Comparison of ENCODE assay signal across 11 cellular contexts in the genomic region with DNA sequence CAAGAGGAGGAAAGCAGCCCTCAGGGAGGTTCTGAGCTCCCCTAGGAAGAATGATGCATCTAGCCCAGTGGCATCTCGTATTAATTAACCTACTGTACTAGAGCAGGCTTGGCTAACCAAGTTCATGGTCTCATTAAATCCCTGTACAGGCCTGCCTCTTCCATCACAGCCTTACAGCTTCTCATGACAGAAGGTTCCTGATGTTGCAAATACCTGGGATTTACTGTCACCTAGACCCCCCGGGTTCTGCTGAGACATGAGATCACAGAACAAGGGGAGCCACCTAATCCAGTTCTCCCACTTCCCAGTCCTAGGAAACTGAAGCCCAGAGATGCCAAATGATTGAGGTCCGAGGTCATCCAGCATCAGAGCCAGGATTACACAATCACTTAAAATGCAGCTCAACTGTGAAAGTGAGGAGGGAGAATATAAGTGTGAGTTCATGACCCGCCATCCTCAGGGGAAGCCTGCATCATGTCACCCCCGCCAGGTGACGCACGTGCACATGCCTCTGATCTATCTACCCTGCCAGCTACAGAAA. TPM values are rescaled to one million over a fixed set of nuclear protein-coding genes. Genes with fewer than 3 reads are reported as not detected.
DNase-seq lines count a peak whose midpoint lies in the region; ATAC-seq and TF ChIP-seq lines count a peak whose summit lies in the region.
"Had no signal": no experiment of that assay in that cellular context is flagged by ENCODE, and none has a peak within 500 bp of the region (broad histone marks: within the 10 kb centered on the region; RNA-seq: fewer than 3 reads in every experiment).

No MANE protein-coding gene starts in this region.

- POLR2A ChIA-PET in activated CD4-positive, alpha-beta T cell treated with anti-CD3 and anti-CD28 coated beads, Interleukin-2, amount 10 ng/mL, durations not matched to agents 7 days and 5 days (lab: Charles Lee), result no interaction called here

- H4K20me1 ChIP-seq in GM23338 (replicated peaks; ENCODE audit: insufficient read depth), result peaks cover 59% of the 10 kb centered on the region

- H3K36me3 ChIP-seq in GM23338 (ENCODE audit: insufficient read depth) (peaks cover 85% of the 10 kb centered on the region), suprapubic skin (peaks cover 92% of the 10 kb centered on the region)

- DNase-seq in GM23338 (ENCODE audit: low spot score) (no peak), astrocyte of the hippocampus (ENCODE audit: low read depth, low spot score) (peak; percentile 69), islet precursor cell (peak; percentile 87), suprapubic skin (ENCODE audit: low spot score in 2 of 2) (no peak), HUDEP-2 (lab: John Stamatoyannopoulos, UW; ENCODE audit: unreplicated experiment in 76 of 76) (no peak), GM19238 (ENCODE audit: insufficient read length, low spot score) (no peak)
- no peak for DNase-seq in activated CD4-positive, alpha-beta T cell treated with anti-CD3 and anti-CD28 coated beads, Interleukin-2, amount 10 ng/mL, durations not matched to agents 7 days and 5 days
- DNase-seq: activated CD4-positive, alpha-beta T cell treated with anti-CD3 and anti-CD28 coated beads for 4 hours; left colon had no signal

- no peak overlapping the region for H3K4me3 Mint-ChIP-seq in GM23338
- H3K4me3 Mint-ChIP-seq in activated CD4-positive, alpha-beta T cell treated with anti-CD3 and anti-CD28 coated beads, Interleukin-2, amount 10 ng/mL, durations not matched to agents 7 days and 5 days, result no peak overlapping the region

- no peak overlapping the region for H3K4me2 ChIP-seq in GM23338

- peaks cover 43% of the 10 kb centered on the region for H3F3A ChIP-seq in GM23338 (replicated peaks; ENCODE audit: low read depth)

- H3K36me3 Mint-ChIP-seq in GM23338 (ENCODE audit: low read depth), result peaks cover 91% of the 10 kb centered on the region
- H3K36me3 Mint-ChIP-seq in activated CD4-positive, alpha-beta T cell treated with anti-CD3 and anti-CD28 coated beads, Interleukin-2, amount 10 ng/mL, durations not matched to agents 7 days and 5 days (ENCODE audit: low read depth), result peaks cover 55% of the 10 kb centered on the region

- no peaks in the 10 kb centered on the region for H3K4me1 Mint-ChIP-seq in GM23338
- no peaks in the 10 kb centered on the region for H3K4me1 Mint-ChIP-seq in activated CD4-positive, alpha-beta T cell treated with anti-CD3 and anti-CD28 coated beads, Interleukin-2, amount 10 ng/mL, durations not matched to agents 7 days and 5 days

- peaks cover 28% of the 10 kb centered on the region for H3K79me2 ChIP-seq in GM23338 (replicated peaks; ENCODE audit: insufficient read depth)

- H3K9me3 ChIP-seq in suprapubic skin, result no peaks in the 10 kb centered on the region

- ATAC-seq in GM23338 (no peak), GM21423 (IDR thresholded peaks at IDR 0.05; ENCODE audit: unreplicated experiment) (no peak)
- ATAC-seq: GM12878, left colon had no signal

- H3K9me2 ChIP-seq in GM23338 (ENCODE audit: insufficient read depth), result no peaks in the 10 kb centered on the region

- H3K27ac ChIP-seq in GM23338 (ENCODE audit: low read depth) (peak overlapping the region; percentile 76; the same call in 1 of the 2 replicates), suprapubic skin (peak overlapping the region; percentile 76)

- no peak for TF ChIP-seq EP300 in suprapubic skin (IDR thresholded peaks at IDR 0.05)

- TF ChIP-seq CTCF in GM23338 (conservative IDR thresholded peaks at IDR 0.05; ENCODE audit: low read depth in 2 of 2), result no peak
- no peak for TF ChIP-seq CTCF in suprapubic skin (IDR thresholded peaks at IDR 0.05)

- H3K27me3 ChIP-seq in GM23338 (ENCODE audit: insufficient read depth) (no peaks in the 10 kb centered on the region), suprapubic skin (no peaks in the 10 kb centered on the region)

- no peak overlapping the region for H3K27ac Mint-ChIP-seq in GM23338
- H3K27ac Mint-ChIP-seq in activated CD4-positive, alpha-beta T cell treated with anti-CD3 and anti-CD28 coated beads, Interleukin-2, amount 10 ng/mL, durations not matched to agents 7 days and 5 days, result no peak overlapping the region

- H3K27me3 Mint-ChIP-seq in GM23338 (ENCODE audit: insufficient read depth, low read depth, poor library complexity), result peaks cover 2% of the 10 kb centered on the region
- H3K27me3 Mint-ChIP-seq in activated CD4-positive, alpha-beta T cell treated with anti-CD3 and anti-CD28 coated beads, Interleukin-2, amount 10 ng/mL, durations not matched to agents 7 days and 5 days, result no peaks in the 10 kb centered on the region

- no peak overlapping the region for H2AFZ ChIP-seq in GM23338

- no peak for TF ChIP-seq POLR2A in suprapubic skin (IDR thresholded peaks at IDR 0.05)

- CTCF ChIA-PET in activated CD4-positive, alpha-beta T cell treated with anti-CD3 and anti-CD28 coated beads, Interleukin-2, amount 10 ng/mL, durations not matched to agents 7 days and 5 days (lab: Charles Lee), result interaction anchor here (0.5 to 1.3 kb wide), 2 partner anchors 12 to 94 kb away, joined by 3 read pairs; no protein-coding TSS in a partner anchor

- H3K4me1 ChIP-seq in GM23338 (ENCODE audit: insufficient read depth) (no peaks in the 10 kb centered on the region), suprapubic skin (peaks cover 20% of the 10 kb centered on the region)

- no peak overlapping the region for H3K4me3 ChIP-seq in GM23338
- no peak overlapping the region for H3K4me3 ChIP-seq in suprapubic skin
- H3K4me3 ChIP-seq: GM12878 had no signal

- WGBS in suprapubic skin, result 43% methylated on average over 7 of the region's 7 CpGs

- H3K9me3 Mint-ChIP-seq in GM23338, result no peaks in the 10 kb centered on the region
- no peaks in the 10 kb centered on the region for H3K9me3 Mint-ChIP-seq in activated CD4-positive, alpha-beta T cell treated with anti-CD3 and anti-CD28 coated beads, Interleukin-2, amount 10 ng/mL, durations not matched to agents 7 days and 5 days

TF ChIP-seq in GM23338, 12 proteins besides CTCF, POLR2A, EP300 and RAD21 (continues in another document):
- TF ChIP-seq STAT1 (IDR thresholded peaks at IDR 0.05; ENCODE audit: unreplicated experiment), result no peak

RNA-seq across cellular contexts. Expression of gene ACLY, which starts 23.9 kb away (rescaled TPM):
- total RNA-seq in GM23338 (2014; rRNA removed; shearing (Covaris generic)), result 412 and 439 TPM in 2 replicates
- 119 and 121 TPM in 2 replicates for polyA plus RNA-seq in GM23338 (2016; fragmentation: Nextera tagmentation; extraction: Ambion mirVana)
- 10 to 100 TPM; 40.5 to 81.9 (median 72.9) TPM for total RNA-seq in suprapubic skin
- total RNA-seq in activated CD4-positive, alpha-beta T cell treated with anti-CD3 and anti-CD28 coated beads, Interleukin-2, amount 10 ng/mL, durations not matched to agents 7 days and 5 days, result 100 to 1,000 TPM; 143 to 150 TPM

RNA-seq across cellular contexts. Expression of gene KLHL11, which starts 29.6 kb away (rescaled TPM):
- total RNA-seq in GM23338 (2014; rRNA removed; shearing (Covaris generic)), result 23.7 and 25.5 TPM in 2 replicates
- polyA plus RNA-seq in GM23338 (2016; fragmentation: Nextera tagmentation; extraction: Ambion mirVana), result 6.8 and 8.7 TPM in 2 replicates
- 10 to 100 TPM; 19.6 to 27.9 (median 21.4) TPM for total RNA-seq in suprapubic skin
- 10 to 100 TPM; 13.2 to 13.9 TPM for total RNA-seq in activated CD4-positive, alpha-beta T cell treated with anti-CD3 and anti-CD28 coated beads, Interleukin-2, amount 10 ng/mL, durations not matched to agents 7 days and 5 days

RNA-seq across cellular contexts. Expression of gene ODAD4, which starts 35.6 kb away (rescaled TPM):
- 0.12 and 1.8 TPM in 2 replicates for total RNA-seq in GM23338 (2014; rRNA removed; shearing (Covaris generic))
- polyA plus RNA-seq in GM23338 (2016; fragmentation: Nextera tagmentation; extraction: Ambion mirVana), result 0.54 and 1.7 TPM in 2 replicates
- total RNA-seq in suprapubic skin, result 1 to 10 TPM in 2 of 4 donors, under 1 TPM in 1, not detected in 1; 0.42 to 1.9 (median 1.3) TPM
- under 1 TPM; 0.40 to 0.42 TPM for total RNA-seq in activated CD4-positive, alpha-beta T cell treated with anti-CD3 and anti-CD28 coated beads, Interleukin-2, amount 10 ng/mL, durations not matched to agents 7 days and 5 days

RNA-seq across cellular contexts. Expression of gene KLHL10, which starts 57.2 kb away (rescaled TPM):
- total RNA-seq in GM23338 (2014; rRNA removed; shearing (Covaris generic)), result 0.27 and 0.42 TPM in 2 replicates
- polyA plus RNA-seq in GM23338 (2016; fragmentation: Nextera tagmentation; extraction: Ambion mirVana), result 0.13 TPM in 1 of 2 replicates, not detected in the other
- total RNA-seq in suprapubic skin, result under 1 TPM in 1 of 4 donors, not detected in 3; 0.30 TPM
- total RNA-seq in activated CD4-positive, alpha-beta T cell treated with anti-CD3 and anti-CD28 coated beads, Interleukin-2, amount 10 ng/mL, durations not matched to agents 7 days and 5 days, result not detected
- total RNA-seq: left colon had no signal

RNA-seq across cellular contexts. Expression of gene NT5C3B, which starts 58.8 kb away (rescaled TPM):
- total RNA-seq in GM23338 (2014; rRNA removed; shearing (Covaris generic)), result 68.9 and 78.3 TPM in 2 replicates
- 58.2 and 59.1 TPM in 2 replicates for polyA plus RNA-seq in GM23338 (2016; fragmentation: Nextera tagmentation; extraction: Ambion mirVana)
- 10 to 100 TPM; 21.6 to 41.2 (median 30.7) TPM for total RNA-seq in suprapubic skin
- total RNA-seq in activated CD4-positive, alpha-beta T cell treated with anti-CD3 and anti-CD28 coated beads, Interleukin-2, amount 10 ng/mL, durations not matched to agents 7 days and 5 days, result 10 to 100 TPM; 13.7 to 17.7 TPM

Comparison
In these comparisons a context has a peak if more than half of its experiments do, and no peak if none do; other contexts are left out.
1. DNase-seq: peak in astrocyte of the hippocampus (single experiment) and islet precursor cell (single experiment); none in GM23338 (single experiment), suprapubic skin (0 of 2), HUDEP-2 (0 of 76), activated CD4-positive, alpha-beta T cell treated with anti-CD3 and anti-CD28 coated beads, Interleukin-2, amount 10 ng/mL, durations not matched to agents 7 days and 5 days (single experiment) and GM19238 (single experiment).